8 cellular contexts compared by ENCODE assay signal in the genomic region with DNA sequence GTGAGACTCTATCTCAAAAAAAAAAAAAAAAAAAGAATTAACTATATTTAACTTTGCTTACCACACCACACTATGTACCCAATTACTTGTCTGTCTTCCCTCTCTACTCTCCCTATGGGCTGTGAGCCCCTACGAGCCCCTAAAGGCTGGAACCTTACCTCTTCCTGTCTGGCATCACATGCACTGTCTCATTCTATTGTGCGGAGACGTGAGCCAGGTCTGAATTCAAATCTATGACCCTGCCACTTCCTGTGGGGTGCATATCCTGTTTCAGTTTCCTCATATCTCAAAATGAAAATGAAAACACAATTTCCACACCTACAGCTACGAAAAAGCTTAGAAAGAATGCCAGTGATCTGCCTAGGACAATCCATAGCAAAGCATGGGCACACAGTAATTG. TPM values are rescaled to one million over a fixed set of nuclear protein-coding genes. Genes with fewer than 3 reads are reported as not detected.
DNase-seq lines count a peak whose midpoint lies in the region; ATAC-seq, FAIRE-seq and TF ChIP-seq lines count a peak whose summit lies in the region.

No MANE protein-coding gene starts in this region.

- no peaks in the 10 kb centered on the region for H3K27me3 Mint-ChIP-seq in CD4-positive, CD25-positive, alpha-beta regulatory T cell
- H3K27me3 Mint-ChIP-seq in memory B cell, result no peaks in the 10 kb centered on the region

- peaks cover 0 to 4% (median 0%) of the 10 kb centered on the region in 7 donors for H3K9me3 Mint-ChIP-seq in CD4-positive, CD25-positive, alpha-beta regulatory T cell
- H3K9me3 Mint-ChIP-seq in memory B cell, result peaks cover 4% of the 10 kb centered on the region

- in situ Hi-C loops in GM13976 (cut with MboI; ENCODE audit: low sequenced_read_pairs, unreplicated experiment), result no loop called here

- H3K9me3 ChIP-seq in CD4-positive, CD25-positive, alpha-beta regulatory T cell (ENCODE audit: control insufficient read depth in 2 of 2, low read length in 2 of 2), result no peaks in the 10 kb centered on the region
- no peaks in the 10 kb centered on the region for H3K9me3 ChIP-seq in KOPT-K1 (ENCODE audit: insufficient read depth, low read length, poor library complexity, severe bottlenecking)

- H3K36me3 ChIP-seq in CD4-positive, CD25-positive, alpha-beta regulatory T cell (ENCODE audit: control insufficient read depth, insufficient read depth, low read length), result no peaks in the 10 kb centered on the region
- no peaks in the 10 kb centered on the region for H3K36me3 ChIP-seq in KOPT-K1 (ENCODE audit: insufficient read depth, low read length)

- no peak for FAIRE-seq in H54 (lab: Jason Lieb, UNC)

- H3K27ac Mint-ChIP-seq in CD4-positive, CD25-positive, alpha-beta regulatory T cell, result peak overlapping the region; percentile 95 to 100 (median 95)
- peak overlapping the region; percentile 88 for H3K27ac Mint-ChIP-seq in memory B cell

- DNase-seq in CD4-positive, CD25-positive, alpha-beta regulatory T cell, result peak; percentile 40 to 91 (median 78)
- peak; percentile 17 for DNase-seq in activated T-helper 1 cell treated with Interleukin-2 at 50 U/mL for 16 hours (ENCODE audit: low read depth)
- DNase-seq in memory B cell (ENCODE audit: low spot score in 2 of 2), result peak; percentile 33 to 48
- DNase-seq in GM13976 (ENCODE audit: low spot score), result no peak
- DNase-seq in ecto neural progenitor cell (ENCODE audit: low spot score), result no peak
- DNase-seq in H54 (ENCODE audit: insufficient read length, low spot score), result no peak

- H3K36me3 Mint-ChIP-seq in CD4-positive, CD25-positive, alpha-beta regulatory T cell, result no peaks in the 10 kb centered on the region
- no peaks in the 10 kb centered on the region for H3K36me3 Mint-ChIP-seq in memory B cell

- H3K27me3 ChIP-seq in CD4-positive, CD25-positive, alpha-beta regulatory T cell (ENCODE audit: control insufficient read depth, insufficient read depth, low read length), result no peaks in the 10 kb centered on the region

- peak; percentile 95 to 96 for ATAC-seq in CD4-positive, CD25-positive, alpha-beta regulatory T cell (ENCODE audit: low read depth in 2 of 2)
- ATAC-seq in GM21447 (IDR thresholded peaks at IDR 0.05; ENCODE audit: unreplicated experiment) (peak; percentile 76), memory B cell (ENCODE audit: low read depth) (peak; percentile 94)

- no peak for TF ChIP-seq POLR2A in H54 (IDR thresholded peaks at IDR 0.05; ENCODE audit: low read depth, low read length)

- H3K27ac ChIP-seq in CD4-positive, CD25-positive, alpha-beta regulatory T cell (ENCODE audit: insufficient read depth, low read length, poor library complexity, severe bottlenecking), result peak overlapping the region; percentile 83
- peak overlapping the region; percentile 37 for H3K27ac ChIP-seq in KOPT-K1 (ENCODE audit: low read depth, low read length, poor library complexity, severe bottlenecking)

- peaks cover 21 to 50% (median 30%) of the 10 kb centered on the region in 4 donors for H3K4me1 Mint-ChIP-seq in CD4-positive, CD25-positive, alpha-beta regulatory T cell
- H3K4me1 Mint-ChIP-seq in memory B cell, result peaks cover 31% of the 10 kb centered on the region

- no peak for TF ChIP-seq CTCF in GM13976 (IDR thresholded peaks at IDR 0.05; ENCODE audit: borderline replicate concordance, control extremely low read depth, extremely low read depth, insufficient read depth, missing control alignments)

- H3K4me3 Mint-ChIP-seq in CD4-positive, CD25-positive, alpha-beta regulatory T cell, result peak overlapping the region; percentile 80 to 94 (median 92)
- peak overlapping the region; percentile 83 for H3K4me3 Mint-ChIP-seq in memory B cell

- peaks cover 24% of the 10 kb centered on the region for H3K4me1 ChIP-seq in CD4-positive, CD25-positive, alpha-beta regulatory T cell (ENCODE audit: control insufficient read depth, insufficient read depth, low read length, poor library complexity, severe bottlenecking)

- peak overlapping the region; percentile 91 for H3K4me3 ChIP-seq in CD4-positive, CD25-positive, alpha-beta regulatory T cell (ENCODE audit: low read depth, low read length)

RNA-seq across cellular contexts. Expression of gene HS3ST1, which starts 42.9 kb away (rescaled TPM):
- total RNA-seq in CD4-positive, CD25-positive, alpha-beta regulatory T cell, result not detected
- polyA plus RNA-seq in CD4-positive, CD25-positive, alpha-beta regulatory T cell, result under 1 TPM in 1 of 4 donors, not detected in 3; 0.08 TPM

Comparison
In these comparisons a context has a peak if more than half of its experiments do, and no peak if none do; other contexts are left out.
1. DNase-seq: peak in CD4-positive, CD25-positive, alpha-beta regulatory T cell (3 of 3), activated T-helper 1 cell treated with Interleukin-2 at 50 U/mL for 16 hours (single experiment) and memory B cell (2 of 2); none in GM13976 (single experiment), ecto neural progenitor cell (single experiment) and H54 (single experiment).
2. Peak in every context shown above with its lines, with median percentiles within 50 percentile points of each other: ATAC-seq.